29 cellular contexts compared by ENCODE assay signal in the genomic region with DNA sequence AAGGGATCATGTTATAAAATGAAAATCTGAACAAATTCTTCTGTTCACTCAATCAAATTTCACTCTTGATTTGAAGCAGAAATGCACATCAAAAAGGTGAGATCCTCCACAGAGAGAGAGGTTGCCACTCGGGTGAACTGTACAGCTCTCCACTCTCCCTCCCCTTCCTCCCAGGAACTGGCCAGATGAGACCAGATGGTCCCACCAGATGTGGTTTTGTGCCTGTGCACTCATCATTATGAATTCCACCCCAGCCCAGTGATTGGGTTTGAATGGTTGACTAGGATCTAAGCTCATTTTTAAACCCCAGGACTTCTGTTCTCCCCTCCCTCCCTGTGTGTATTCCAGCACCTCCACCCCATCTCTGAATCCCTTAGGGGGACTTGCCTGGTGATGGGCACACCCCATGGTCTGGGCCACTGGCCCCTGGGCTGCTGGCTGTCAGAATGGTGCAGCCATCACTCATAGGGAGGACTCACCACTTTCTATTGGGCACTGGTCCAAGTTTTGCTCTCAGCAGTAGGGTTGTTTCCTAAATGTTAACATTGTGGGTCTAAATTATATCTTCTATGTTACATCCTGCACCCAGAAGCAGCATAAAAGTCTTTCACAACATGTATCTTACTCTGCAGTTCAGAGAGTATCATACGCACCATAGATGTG.
DNase-seq lines count a peak whose midpoint lies in the region; TF ChIP-seq lines count a peak whose summit lies in the region.
"Had no signal": no experiment of that assay in that cellular context is flagged by ENCODE, and none has a peak within 500 bp of the region (broad histone marks: within the 10 kb centered on the region; RNA-seq: fewer than 3 reads in every experiment).

No MANE protein-coding gene starts in this region.

- no peak overlapping the region for H3K27ac Mint-ChIP-seq in activated CD4-positive, alpha-beta T cell treated with anti-CD3 and anti-CD28 coated beads, Interleukin-2, amount 10 ng/mL, durations not matched to agents 24 days and 14 days
- H3K27ac Mint-ChIP-seq: activated CD4-positive, alpha-beta T cell treated with anti-CD3 and anti-CD28 coated beads, Interleukin-2, amount 10 ng/mL, durations not matched to agents 7 days and 5 days; activated CD8-positive, alpha-beta memory T cell treated with anti-CD3 and anti-CD28 coated beads, Interleukin-2, amount 10 ng/mL, durations not matched to agents 7 days and 5 days; mesothelial cell of epicardium; naive thymus-derived CD8-positive, alpha-beta T cell; stimulated activated naive CD8-positive, alpha-beta T cell treated with anti-CD3 and anti-CD28 coated beads, Interleukin-15, amount 100 ng/mL, for 72 hours had no signal

- H3K4me3 Mint-ChIP-seq in activated CD4-positive, alpha-beta T cell treated with anti-CD3 and anti-CD28 coated beads, Interleukin-2, amount 10 ng/mL, durations not matched to agents 24 days and 14 days, result no peak overlapping the region
- H3K4me3 Mint-ChIP-seq: activated CD4-positive, alpha-beta T cell treated with anti-CD3 and anti-CD28 coated beads, Interleukin-2, amount 10 ng/mL, durations not matched to agents 7 days and 5 days; activated CD8-positive, alpha-beta memory T cell treated with anti-CD3 and anti-CD28 coated beads, Interleukin-2, amount 10 ng/mL, durations not matched to agents 7 days and 5 days; mesothelial cell of epicardium; naive thymus-derived CD8-positive, alpha-beta T cell; stimulated activated naive CD8-positive, alpha-beta T cell treated with anti-CD3 and anti-CD28 coated beads, Interleukin-15, amount 100 ng/mL, for 72 hours had no signal

- no peaks in the 10 kb centered on the region for H3K4me1 Mint-ChIP-seq in activated CD4-positive, alpha-beta T cell treated with anti-CD3 and anti-CD28 coated beads, Interleukin-2, amount 10 ng/mL, durations not matched to agents 24 days and 14 days
- H3K4me1 Mint-ChIP-seq: activated CD4-positive, alpha-beta T cell treated with anti-CD3 and anti-CD28 coated beads, Interleukin-2, amount 10 ng/mL, durations not matched to agents 7 days and 5 days; activated CD8-positive, alpha-beta memory T cell treated with anti-CD3 and anti-CD28 coated beads, Interleukin-2, amount 10 ng/mL, durations not matched to agents 7 days and 5 days; stimulated activated naive CD8-positive, alpha-beta T cell treated with anti-CD3 and anti-CD28 coated beads, Interleukin-15, amount 100 ng/mL, for 72 hours had no signal

- H3K9me3 Mint-ChIP-seq in activated CD4-positive, alpha-beta T cell treated with anti-CD3 and anti-CD28 coated beads, Interleukin-2, amount 10 ng/mL, durations not matched to agents 24 days and 14 days, result no peaks in the 10 kb centered on the region
- H3K9me3 Mint-ChIP-seq: activated CD4-positive, alpha-beta T cell treated with anti-CD3 and anti-CD28 coated beads, Interleukin-2, amount 10 ng/mL, durations not matched to agents 7 days and 5 days; mesothelial cell of epicardium; stimulated activated naive CD8-positive, alpha-beta T cell treated with anti-CD3 and anti-CD28 coated beads, Interleukin-15, amount 100 ng/mL, for 72 hours had no signal

- H3K27me3 Mint-ChIP-seq in activated CD4-positive, alpha-beta T cell treated with anti-CD3 and anti-CD28 coated beads, Interleukin-2, amount 10 ng/mL, durations not matched to agents 24 days and 14 days, result no peaks in the 10 kb centered on the region
- H3K27me3 Mint-ChIP-seq: activated CD4-positive, alpha-beta T cell treated with anti-CD3 and anti-CD28 coated beads, Interleukin-2, amount 10 ng/mL, durations not matched to agents 7 days and 5 days; activated CD8-positive, alpha-beta memory T cell treated with anti-CD3 and anti-CD28 coated beads, Interleukin-2, amount 10 ng/mL, durations not matched to agents 7 days and 5 days had no signal

- no peak for TF ChIP-seq CTCF in AG10803 (conservative IDR thresholded peaks at IDR 0.05; ENCODE audit: low read length)
- TF ChIP-seq CTCF in fibroblast of mammary gland (conservative IDR thresholded peaks at IDR 0.05; ENCODE audit: control insufficient read depth, insufficient read depth, low read depth, low read length), result no peak

- H3K36me3 Mint-ChIP-seq in activated CD4-positive, alpha-beta T cell treated with anti-CD3 and anti-CD28 coated beads, Interleukin-2, amount 10 ng/mL, durations not matched to agents 24 days and 14 days (ENCODE audit: low read depth), result no peaks in the 10 kb centered on the region
- H3K36me3 Mint-ChIP-seq: activated CD8-positive, alpha-beta memory T cell treated with anti-CD3 and anti-CD28 coated beads, Interleukin-2, amount 10 ng/mL, durations not matched to agents 7 days and 5 days; mesothelial cell of epicardium; naive thymus-derived CD8-positive, alpha-beta T cell had no signal

- intact Hi-C loops in activated CD4-positive, alpha-beta T cell treated with anti-CD3 and anti-CD28 coated beads, Interleukin-2, amount 10 ng/mL, durations not matched to agents 24 days and 14 days (cut with micrococcal nuclease), result no loop called here

- H3K4me3 ChIP-seq in AG10803 (ENCODE audit: low read length) (no peak overlapping the region), fibroblast of mammary gland (ENCODE audit: control insufficient read depth, low read depth, low read length) (no peak overlapping the region)
- H3K4me3 ChIP-seq: GM12878, vagina had no signal

- peak; percentile 33 for DNase-seq in AG10803 (ENCODE audit: low read depth)
- DNase-seq in GM03348 (ENCODE audit: low spot score), result peak; percentile 21
- DNase-seq in NCI-H82 treated with DMSO at 0.1 percent for 48 hours (lab: John Stamatoyannopoulos, UW; ENCODE audit: unreplicated experiment), result peak; percentile 62
- peak; percentile 12 for DNase-seq in fibroblast of mammary gland (ENCODE audit: low read depth)
- DNase-seq in activated CD4-positive, alpha-beta T cell treated with anti-CD3 and anti-CD28 coated beads, Interleukin-2, amount 50 U/mL, for 48 hours, result no peak
- DNase-seq in MV-4-11 (lab: John Stamatoyannopoulos, UW), result no peak
- no peak for DNase-seq in activated CD4-positive, alpha-beta T cell treated with anti-CD3 and anti-CD28 coated beads, Interleukin-2, amount 10 ng/mL, durations not matched to agents 24 days and 14 days
- no peak for DNase-seq in 8988T
- DNase-seq: activated CD4-positive, alpha-beta T cell treated with anti-CD3 and anti-CD28 coated beads, Interleukin-2, amount 10 ng/mL, durations not matched to agents 7 days and 5 days; activated CD8-positive, alpha-beta memory T cell treated with anti-CD3 and anti-CD28 coated beads, Interleukin-2, amount 10 ng/mL, durations not matched to agents 7 days and 5 days; activated naive CD4-positive, alpha-beta T cell treated with Interleukin-2 at 50 U/mL for 16 hours; Caco-2; DND-41; HCEC 1CT; kidney; naive thymus-derived CD8-positive, alpha-beta T cell; NCI-H146; NCI-H2227 treated with DMSO at 0.1 percent for 48 hours; NCI-H748 treated with DMSO at 0.1 percent for 48 hours; occipital lobe; PC-3; Right ventricle myocardium superior; small intestine; stimulated activated naive CD8-positive, alpha-beta T cell treated with anti-CD3 and anti-CD28 coated beads, Interleukin-15, amount 100 ng/mL, for 72 hours; SW 1271; T-helper 9 cell had no signal

Comparison
In these comparisons a context has a peak if more than half of its experiments do, and no peak if none do; other contexts are left out.
1. DNase-seq: peak in AG10803 (single experiment), GM03348 (single experiment), NCI-H82 treated with DMSO at 0.1 percent for 48 hours (single experiment) and fibroblast of mammary gland (single experiment); none in activated CD4-positive, alpha-beta T cell treated with anti-CD3 and anti-CD28 coated beads, Interleukin-2, amount 50 U/mL, for 48 hours (0 of 2), MV-4-11 (single experiment), activated CD4-positive, alpha-beta T cell treated with anti-CD3 and anti-CD28 coated beads, Interleukin-2, amount 10 ng/mL, durations not matched to agents 24 days and 14 days (single experiment) and 8988T (single experiment).